ENCODE assay signal across 1 cellular context in the genomic region with DNA sequence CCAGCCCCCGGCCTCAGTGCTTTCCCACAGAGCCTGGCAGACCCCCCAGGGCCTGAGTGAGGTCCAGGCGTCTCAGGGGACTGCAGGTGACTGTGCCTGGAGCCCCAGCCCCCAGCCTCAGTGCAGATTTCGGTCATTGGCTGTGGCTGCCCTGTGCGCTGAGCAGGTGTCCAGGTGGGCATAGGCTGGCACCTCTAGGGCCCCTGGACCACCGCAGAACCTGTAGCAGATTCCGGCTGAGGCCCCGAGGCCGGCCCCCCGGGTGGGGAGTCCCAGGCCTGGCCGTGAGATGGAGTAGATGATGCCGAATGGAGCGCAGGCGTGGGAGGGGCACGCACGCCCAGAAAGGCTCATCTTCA.
TF ChIP-seq lines count a peak whose summit lies in the region.

No MANE protein-coding gene starts in this region.

TF ChIP-seq in endothelial cell of umbilical vein, 7 proteins besides CTCF, POLR2A, EP300 and RAD21:
- TF ChIP-seq FOS (IDR thresholded peaks at IDR 0.05; ENCODE audit: borderline replicate concordance, insufficient read depth, low read length) (no peak), JUN (IDR thresholded peaks at IDR 0.05; ENCODE audit: borderline replicate concordance, insufficient read depth, insufficient read length, low read depth) (no peak), POLR2AphosphoS5 (IDR thresholded peaks at IDR 0.05; ENCODE audit: insufficient read depth, low read depth, low read length) (no peak), GATA2 (IDR thresholded peaks at IDR 0.05; ENCODE audit: insufficient read depth, insufficient read length, low read depth, low read length) (no peak), EZH2 (IDR thresholded peaks at IDR 0.05; ENCODE audit: borderline replicate concordance, low read depth, low read length, severe bottlenecking) (no peak), MYC (IDR thresholded peaks at IDR 0.05; ENCODE audit: low read depth, low read length) (no peak)
- TF ChIP-seq, protein P1, sequence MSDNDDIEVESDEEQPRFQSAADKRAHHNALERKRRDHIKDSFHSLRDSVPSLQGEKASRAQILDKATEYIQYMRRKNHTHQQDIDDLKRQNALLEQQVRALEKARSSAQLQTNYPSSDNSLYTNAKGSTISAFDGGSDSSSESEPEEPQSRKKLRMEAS (IDR thresholded peaks at IDR 0.05; ENCODE audit: insufficient read depth, insufficient read length), result no peak
